ENCODE assay signal across 14 cellular contexts in the genomic region with DNA sequence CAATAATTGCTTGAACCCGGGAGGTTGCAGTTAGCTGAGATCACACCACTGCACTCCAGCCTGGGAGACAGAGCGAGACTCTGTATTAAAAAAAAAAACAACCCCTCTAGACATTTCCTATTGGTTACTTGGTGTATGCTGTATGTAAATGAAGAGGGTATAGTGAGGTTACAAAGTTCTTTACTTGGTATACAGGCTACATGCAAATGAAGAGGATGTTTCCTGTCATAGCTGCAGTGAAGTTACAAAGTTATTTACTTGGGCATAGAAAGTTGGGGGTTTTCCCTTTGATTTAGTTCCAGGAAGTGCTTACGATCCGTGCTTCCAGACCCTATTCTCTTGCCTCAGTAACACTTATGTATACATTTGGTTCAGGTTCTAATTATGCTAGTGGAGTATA. TPM values are rescaled to one million over a fixed set of nuclear protein-coding genes. Genes with fewer than 3 reads are reported as not detected.
DNase-seq lines count a peak whose midpoint lies in the region; ATAC-seq and TF ChIP-seq lines count a peak whose summit lies in the region.
"Had no signal": no experiment of that assay in that cellular context is flagged by ENCODE, and none has a peak within 500 bp of the region (broad histone marks: within the 10 kb centered on the region; RNA-seq: fewer than 3 reads in every experiment).

No MANE protein-coding gene starts in this region.

- no peak for DNase-seq in activated T-cell treated with anti-CD3 and anti-CD28 coated beads, Interleukin-2, amount 50 U/mL, for 72 hours
- DNase-seq in activated T-cell treated with anti-CD3 and anti-CD28 coated beads, Interleukin-2, amount 50 U/mL, for 24 hours: no peak
- DNase-seq in stimulated activated naive CD8-positive, alpha-beta T cell treated with anti-CD3 and anti-CD28 coated beads, Interleukin-15, Interleukin-2, amounts not matched to agents 100 U/mL and 50 U/mL, for 24 hours: no peak
- DNase-seq in H4 (ENCODE audit: low spot score) (no peak), SK-N-SH (no peak), CD1c-positive myeloid dendritic cell (ENCODE audit: extremely low spot score) (no peak)
- DNase-seq: aorta, erythroblast, Peyer's patch had no signal

- H3K4me1 ChIP-seq in SK-N-SH (ENCODE audit: control insufficient read depth in 1 of 2, insufficient read depth in 2 of 2, low read depth in 1 of 2, low read length in 1 of 2): no peaks in the 10 kb centered on the region
- H3K4me1 ChIP-seq: Peyer's patch had no signal

- H2AFZ ChIP-seq in SK-N-SH (ENCODE audit: low read depth): no peak overlapping the region

- H3K9me3 ChIP-seq in SK-N-SH: no peaks in the 10 kb centered on the region
- H3K9me3 ChIP-seq: Peyer's patch had no signal

- no peak overlapping the region for H3K4me3 Mint-ChIP-seq in activated T-cell treated with anti-CD3 and anti-CD28 coated beads, Interleukin-2, amount 50 U/mL, for 72 hours
- H3K4me3 Mint-ChIP-seq in activated T-cell treated with anti-CD3 and anti-CD28 coated beads, Interleukin-2, amount 50 U/mL, for 24 hours: no peak overlapping the region
- H3K4me3 Mint-ChIP-seq: WTC11 had no signal

- TF ChIP-seq RAD21 in SK-N-SH (IDR thresholded peaks at IDR 0.05; ENCODE audit: low read length): no peak

- H3K4me1 Mint-ChIP-seq in activated T-cell treated with anti-CD3 and anti-CD28 coated beads, Interleukin-2, amount 50 U/mL, for 72 hours (ENCODE audit: low read depth): peaks cover 19% of the 10 kb centered on the region
- peaks cover 27% of the 10 kb centered on the region for H3K4me1 Mint-ChIP-seq in activated T-cell treated with anti-CD3 and anti-CD28 coated beads, Interleukin-2, amount 50 U/mL, for 24 hours (ENCODE audit: low read depth)
- H3K4me1 Mint-ChIP-seq: WTC11 had no signal

- H3K36me3 Mint-ChIP-seq in activated T-cell treated with anti-CD3 and anti-CD28 coated beads, Interleukin-2, amount 50 U/mL, for 72 hours (ENCODE audit: insufficient read depth in 2 of 2): peaks cover 0 to 3% of the 10 kb centered on the region in 2 donors
- no peaks in the 10 kb centered on the region for H3K36me3 Mint-ChIP-seq in activated T-cell treated with anti-CD3 and anti-CD28 coated beads, Interleukin-2, amount 50 U/mL, for 24 hours (ENCODE audit: low read depth)

- ATAC-seq in activated T-cell treated with anti-CD3 and anti-CD28 coated beads, Interleukin-2, amount 50 U/mL, for 72 hours (replicated peaks in 1 of 2): peak; percentile 65 to 87
- ATAC-seq in HG02678 (IDR thresholded peaks at IDR 0.05; ENCODE audit: unreplicated experiment) (peak; percentile 91), HG03521 (IDR thresholded peaks at IDR 0.05; ENCODE audit: unreplicated experiment) (peak; percentile 94)
- ATAC-seq in stimulated activated naive CD8-positive, alpha-beta T cell treated with anti-CD3 and anti-CD28 coated beads, Interleukin-15, Interleukin-2, amounts not matched to agents 100 U/mL and 50 U/mL, for 24 hours: peak; percentile 70
- ATAC-seq: left lobe of liver, WTC11 had no signal

- no peaks in the 10 kb centered on the region for H3K27me3 Mint-ChIP-seq in activated T-cell treated with anti-CD3 and anti-CD28 coated beads, Interleukin-2, amount 50 U/mL, for 72 hours (ENCODE audit: low read depth)
- H3K27me3 Mint-ChIP-seq in activated T-cell treated with anti-CD3 and anti-CD28 coated beads, Interleukin-2, amount 50 U/mL, for 24 hours: no peaks in the 10 kb centered on the region

- CTCF ChIA-PET in SK-N-SH (lab: Yijun Ruan, JAX): no interaction called here

- WGBS in SK-N-SH (ENCODE audit: low lambda C conversion rate): 3% methylated on average over 4 of the region's 4 CpGs

- H3K9me3 Mint-ChIP-seq in activated T-cell treated with anti-CD3 and anti-CD28 coated beads, Interleukin-2, amount 50 U/mL, for 72 hours: no peaks in the 10 kb centered on the region
- peaks cover 2% of the 10 kb centered on the region for H3K9me3 Mint-ChIP-seq in activated T-cell treated with anti-CD3 and anti-CD28 coated beads, Interleukin-2, amount 50 U/mL, for 24 hours

- POLR2A ChIA-PET in SK-N-SH (lab: Yijun Ruan, JAX): no interaction called here

- no peak overlapping the region for H3K9ac ChIP-seq in SK-N-SH

- H3F3A ChIP-seq in SK-N-SH (replicated peaks; ENCODE audit: insufficient read depth): no peaks in the 10 kb centered on the region

- no peak for TF ChIP-seq EP300 in SK-N-SH (IDR thresholded peaks at IDR 0.05; ENCODE audit: borderline replicate concordance in 1 of 2, low read depth in 1 of 2, low read length in 1 of 2)

- H3K27me3 ChIP-seq in SK-N-SH (ENCODE audit: insufficient read depth): no peaks in the 10 kb centered on the region
- H3K27me3 ChIP-seq: Peyer's patch had no signal

- H4K20me1 ChIP-seq in SK-N-SH (ENCODE audit: insufficient read depth): no peaks in the 10 kb centered on the region

- no peaks in the 10 kb centered on the region for H3K79me2 ChIP-seq in SK-N-SH (ENCODE audit: insufficient read depth)

- no peak overlapping the region for H3K4me3 ChIP-seq in SK-N-SH (ENCODE audit: low read depth in 2 of 2, low read length in 1 of 2)
- H3K4me3 ChIP-seq: Peyer's patch had no signal

- no peak overlapping the region for H3K27ac Mint-ChIP-seq in activated T-cell treated with anti-CD3 and anti-CD28 coated beads, Interleukin-2, amount 50 U/mL, for 72 hours
- no peak overlapping the region for H3K27ac Mint-ChIP-seq in activated T-cell treated with anti-CD3 and anti-CD28 coated beads, Interleukin-2, amount 50 U/mL, for 24 hours
- H3K27ac Mint-ChIP-seq: WTC11 had no signal

- H3K9me2 ChIP-seq in SK-N-SH: no peaks in the 10 kb centered on the region

- no peak overlapping the region for H3K27ac ChIP-seq in SK-N-SH (ENCODE audit: low read depth in 2 of 2, low read length in 1 of 2)

- H3K36me3 ChIP-seq in SK-N-SH (replicated peaks in 1 of 2; ENCODE audit: control insufficient read depth in 1 of 2, insufficient read depth in 2 of 2, low read length in 1 of 2): no peaks in the 10 kb centered on the region
- H3K36me3 ChIP-seq: Peyer's patch had no signal

- H3K4me2 ChIP-seq in SK-N-SH: no peak overlapping the region

- no peak for TF ChIP-seq CTCF in SK-N-SH (IDR thresholded peaks at IDR 0.05)

TF ChIP-seq in SK-N-SH, 30 proteins besides CTCF, POLR2A, EP300 and RAD21:
- TF ChIP-seq PBX3 (IDR thresholded peaks at IDR 0.05) (no peak), ELF1 (IDR thresholded peaks at IDR 0.05) (no peak), GABPA (IDR thresholded peaks at IDR 0.05; ENCODE audit: low read depth) (no peak), FOXM1 (IDR thresholded peaks at IDR 0.05; ENCODE audit: low read depth) (no peak), MXI1 (IDR thresholded peaks at IDR 0.05; ENCODE audit: low read depth, low read length) (no peak), MEF2A (IDR thresholded peaks at IDR 0.05; ENCODE audit: borderline replicate concordance, low read depth) (no peak), RXRA (IDR thresholded peaks at IDR 0.05; ENCODE audit: borderline replicate concordance, low read depth) (no peak), JUND (IDR thresholded peaks at IDR 0.05) (no peak), CHD2 (IDR thresholded peaks at IDR 0.05; ENCODE audit: low read length, partially characterized antibody) (no peak), USF1 (IDR thresholded peaks at IDR 0.05; ENCODE audit: borderline replicate concordance, low read depth) (no peak), YY1 (IDR thresholded peaks at IDR 0.05; ENCODE audit: low read depth) (no peak), TAF1 (IDR thresholded peaks at IDR 0.05; ENCODE audit: borderline replicate concordance, low read depth, low read length) (no peak), POLR2AphosphoS5 (IDR thresholded peaks at IDR 0.05; ENCODE audit: low read depth, low read length) (no peak), SMC3 (IDR thresholded peaks at IDR 0.05; ENCODE audit: low read depth, low read length) (no peak), GATA2 (CRISPR knock-in tag; IDR thresholded peaks at IDR 0.05) (no peak)
- TF ChIP-seq, protein P1, sequence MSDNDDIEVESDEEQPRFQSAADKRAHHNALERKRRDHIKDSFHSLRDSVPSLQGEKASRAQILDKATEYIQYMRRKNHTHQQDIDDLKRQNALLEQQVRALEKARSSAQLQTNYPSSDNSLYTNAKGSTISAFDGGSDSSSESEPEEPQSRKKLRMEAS (IDR thresholded peaks at IDR 0.05; ENCODE audit: low read depth): no peak
- TF ChIP-seq, protein P2, sequence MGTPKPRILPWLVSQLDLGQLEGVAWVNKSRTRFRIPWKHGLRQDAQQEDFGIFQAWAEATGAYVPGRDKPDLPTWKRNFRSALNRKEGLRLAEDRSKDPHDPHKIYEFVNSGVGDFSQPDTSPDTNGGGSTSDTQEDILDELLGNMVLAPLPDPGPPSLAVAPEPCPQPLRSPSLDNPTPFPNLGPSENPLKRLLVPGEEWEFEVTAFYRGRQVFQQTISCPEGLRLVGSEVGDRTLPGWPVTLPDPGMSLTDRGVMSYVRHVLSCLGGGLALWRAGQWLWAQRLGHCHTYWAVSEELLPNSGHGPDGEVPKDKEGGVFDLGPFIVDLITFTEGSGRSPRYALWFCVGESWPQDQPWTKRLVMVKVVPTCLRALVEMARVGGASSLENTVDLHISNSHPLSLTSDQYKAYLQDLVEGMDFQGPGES (IDR thresholded peaks at IDR 0.05; ENCODE audit: low read depth, low read length): no peak

RNA-seq across cellular contexts. Expression of gene CLNK, which starts 38.4 kb away (rescaled TPM):
- total RNA-seq in activated T-cell treated with anti-CD3 and anti-CD28 coated beads, Interleukin-2, amount 50 U/mL, for 72 hours: under 1 TPM; 0.05 to 0.55 TPM
- not detected in 2 replicates for total RNA-seq in H4 (2014; rRNA removed; shearing (Covaris generic))
- not detected in 2 replicates for polyA plus RNA-seq in SK-N-SH (2012; rRNA removed)
- not detected in 2 replicates for polyA plus RNA-seq in SK-N-SH (2012; cell fraction: cytosol; rRNA removed)
- not detected in 2 replicates for polyA plus RNA-seq in SK-N-SH (2012; cell fraction: nucleus; rRNA removed)
- total RNA-seq: left lobe of liver, sciatic nerve, WTC11 had no signal
- polyA plus RNA-seq: aorta had no signal
